22 cellular contexts compared by ENCODE assay signal in genomic region chr1:21225065-21225464, GRCh38. TPM values are rescaled to one million over a fixed set of nuclear protein-coding genes. Genes with fewer than 3 reads are reported as not detected.
A peak's percentile ranks its signal among the peaks of the same experiment; 100 is the strongest.
DNase-seq lines count a peak whose midpoint lies in the region; ATAC-seq, FAIRE-seq and TF ChIP-seq lines count a peak whose summit lies in the region.
"Had no signal": no experiment of that assay in that cellular context is flagged by ENCODE, and none has a peak within 500 bp of the region (broad histone marks: within the 10 kb centered on the region; RNA-seq: fewer than 3 reads in every experiment).

No MANE protein-coding gene starts in this region.

- BruUV-seq in K562 (replicated peaks; lab: Mats Ljungman, UMichigan) = no TSS peak

- peaks cover 15% of the 10 kb centered on the region; the same call in 2 of the 3 replicates for H3K36me3 ChIP-seq in K562 (ENCODE audit: control insufficient read depth, insufficient read depth, low read length)

- H3K9ac ChIP-seq in K562 (ENCODE audit: insufficient read depth in 1 of 2, low read depth in 2 of 2, low read length in 2 of 2) = no peak overlapping the region
- H3K9ac ChIP-seq: BLaER1, GM23248 had no signal

- H3K9me3 Mint-ChIP-seq in activated naive CD4-positive, alpha-beta T cell treated with anti-CD3 and anti-CD28 coated beads, Interleukin-2, amount 50 U/mL, for 24 hours = no peaks in the 10 kb centered on the region
- H3K9me3 Mint-ChIP-seq in stimulated activated naive B cell treated with anti-CD40 and anti-IgM and Interleukin-4, amounts not matched to agents 10 μg/mL and 1 μg/mL and 100 μg/mL, for 72 hours = no peaks in the 10 kb centered on the region

- no peaks in the 10 kb centered on the region; a peak in 1 of 5 replicates for H3K4me1 ChIP-seq in K562 (replicated peaks in 1 of 2; ENCODE audit: control insufficient read depth in 2 of 2, insufficient read depth in 2 of 2, low read length in 2 of 2)
- H3K4me1 ChIP-seq: BLaER1 had no signal

- TF ChIP-seq EP300 in K562 (IDR thresholded peaks at IDR 0.05; ENCODE audit: low read length) = no peak

- no peaks in the 10 kb centered on the region for H4K20me1 ChIP-seq in K562 (replicated peaks; ENCODE audit: control insufficient read depth, insufficient read depth, low read length)
- H4K20me1 ChIP-seq: BLaER1 had no signal

- no peak for TF ChIP-seq RAD21 in K562 (CRISPR knock-in tag; conservative IDR thresholded peaks at IDR 0.05 in 1 of 2, IDR thresholded peaks at IDR 0.05 in 1 of 2)

- TF ChIP-seq CTCF in GM13976 (IDR thresholded peaks at IDR 0.05; ENCODE audit: borderline replicate concordance, control extremely low read depth, extremely low read depth, insufficient read depth, missing control alignments) (no peak), K562 (IDR thresholded peaks at IDR 0.05 in 2 of 3, conservative IDR thresholded peaks at IDR 0.05 in 1 of 3; ENCODE audit: insufficient read depth in 2 of 3, low read depth in 1 of 3, low read length in 3 of 3) (no peak)

- CTCF ChIA-PET in K562 (lab: Yijun Ruan, JAX; ENCODE audit: low intra/inter-chr PET ratio) = no interaction called here

- no peak for TF ChIP-seq POLR2A in K562 (conservative IDR thresholded peaks at IDR 0.05)

- WGBS in K562 (ENCODE audit: insufficient coverage, low coverage, missing lambda C conversion rate) = 89% methylated on average over 33 of the region's 33 CpGs

- no peak overlapping the region for H3K4me3 Mint-ChIP-seq in activated naive CD4-positive, alpha-beta T cell treated with anti-CD3 and anti-CD28 coated beads, Interleukin-2, amount 50 U/mL, for 24 hours
- no peak overlapping the region for H3K4me3 Mint-ChIP-seq in stimulated activated naive B cell treated with anti-CD40 and anti-IgM and Interleukin-4, amounts not matched to agents 10 μg/mL and 1 μg/mL and 100 μg/mL, for 72 hours
- H3K4me3 Mint-ChIP-seq: CD4-positive, CD25-positive, alpha-beta regulatory T cell had no signal

- no peak for DNase-seq in activated naive CD4-positive, alpha-beta T cell treated with anti-CD3 and anti-CD28 coated beads, Interleukin-2, amount 50 U/mL, for 16 hours
- DNase-seq in GM13976 (ENCODE audit: low spot score) (peak; percentile 11), K562 (ENCODE audit: extremely low read depth in 1 of 4, low spot score in 3 of 4) (no peak), NOMO-1 treated with DMSO at 0.1 percent for 48 hours (lab: John Stamatoyannopoulos, UW; ENCODE audit: unreplicated experiment) (no peak), NCI-H524 treated with DMSO at 0.1 percent for 48 hours (lab: John Stamatoyannopoulos, UW) (no peak)
- no peak for DNase-seq in stimulated activated naive B cell treated with anti-CD40 and anti-IgM and Interleukin-4, amounts not matched to agents 10 μg/mL and 1 μg/mL and 100 μg/mL, for 72 hours
- DNase-seq: CD4-positive, CD25-positive, alpha-beta regulatory T cell; DMS153; DND-41; GM23248; KBM-7; NCI-H1105 treated with DMSO at 0.1 percent for 48 hours; NCI-H146; NCI-H1930; NCI-H446; NCI-H526 treated with DMSO at 0.1 percent for 48 hours; SIG-M5 had no signal

- no peak overlapping the region for H3K4me3 ChIP-seq in K562
- H3K4me3 ChIP-seq: BLaER1, GM23248, SK-N-MC had no signal

- no peak overlapping the region for H2AFZ ChIP-seq in K562 (ENCODE audit: low read depth, low read length)
- H2AFZ ChIP-seq: GM23248 had no signal

- H3K27me3 Mint-ChIP-seq in activated naive CD4-positive, alpha-beta T cell treated with anti-CD3 and anti-CD28 coated beads, Interleukin-2, amount 50 U/mL, for 24 hours = no peaks in the 10 kb centered on the region
- H3K27me3 Mint-ChIP-seq in stimulated activated naive B cell treated with anti-CD40 and anti-IgM and Interleukin-4, amounts not matched to agents 10 μg/mL and 1 μg/mL and 100 μg/mL, for 72 hours = no peaks in the 10 kb centered on the region
- H3K27me3 Mint-ChIP-seq: CD4-positive, CD25-positive, alpha-beta regulatory T cell had no signal

- H3K4me1 Mint-ChIP-seq in activated naive CD4-positive, alpha-beta T cell treated with anti-CD3 and anti-CD28 coated beads, Interleukin-2, amount 50 U/mL, for 24 hours = no peaks in the 10 kb centered on the region
- H3K4me1 Mint-ChIP-seq in stimulated activated naive B cell treated with anti-CD40 and anti-IgM and Interleukin-4, amounts not matched to agents 10 μg/mL and 1 μg/mL and 100 μg/mL, for 72 hours = no peaks in the 10 kb centered on the region

- no peak for ATAC-seq in K562
- no peak for ATAC-seq in stimulated activated naive B cell treated with anti-CD40 and anti-IgM and Interleukin-4, amounts not matched to agents 10 μg/mL and 1 μg/mL and 100 μg/mL, for 72 hours (replicated peaks)
- ATAC-seq: Panc1 had no signal

- intact Hi-C loops in K562 (cut with micrococcal nuclease) = no loop called here

- in situ Hi-C loops in GM13976 (cut with MboI; ENCODE audit: low sequenced_read_pairs, unreplicated experiment) (loop anchor here (25.0 kb wide), 1 partner anchor 737 kb away; no protein-coding TSS in a partner anchor), K562 (cut with MboI) (no loop called here)

- no peaks in the 10 kb centered on the region for H3K27me3 ChIP-seq in K562 (ENCODE audit: control insufficient read depth in 2 of 2, insufficient read depth in 2 of 2, low read length in 2 of 2)
- H3K27me3 ChIP-seq: BLaER1 had no signal

- no peak overlapping the region for H3K27ac ChIP-seq in K562 (ENCODE audit: extremely low read depth, low read depth, low read length)
- H3K27ac ChIP-seq: BLaER1, GM23248, RWPE1, SK-N-MC had no signal

- H3K27ac Mint-ChIP-seq in activated naive CD4-positive, alpha-beta T cell treated with anti-CD3 and anti-CD28 coated beads, Interleukin-2, amount 50 U/mL, for 24 hours = peak overlapping the region; percentile 41
- H3K27ac Mint-ChIP-seq in stimulated activated naive B cell treated with anti-CD40 and anti-IgM and Interleukin-4, amounts not matched to agents 10 μg/mL and 1 μg/mL and 100 μg/mL, for 72 hours = peak overlapping the region; percentile 84

- FAIRE-seq in K562 (lab: Jason Lieb, UNC) = no peak

- no peaks in the 10 kb centered on the region for H3K9me1 ChIP-seq in K562 (ENCODE audit: control insufficient read depth, insufficient read depth, low read length)

- POLR2A ChIA-PET in K562 (lab: Yijun Ruan, JAX) = interaction anchor here (0.8 kb wide), 1 partner anchor 129 kb away, joined by 3 read pairs; no protein-coding TSS in a partner anchor

- no peaks in the 10 kb centered on the region for H3K9me3 ChIP-seq in K562 (replicated peaks; ENCODE audit: control insufficient read depth, insufficient read depth, low read depth, low read length)
- H3K9me3 ChIP-seq: BLaER1 had no signal

- no peak overlapping the region for H3K4me2 ChIP-seq in K562 (ENCODE audit: insufficient read depth, low read length)
- H3K4me2 ChIP-seq: BLaER1 had no signal

- H3K36me3 Mint-ChIP-seq in activated naive CD4-positive, alpha-beta T cell treated with anti-CD3 and anti-CD28 coated beads, Interleukin-2, amount 50 U/mL, for 24 hours = peaks cover 6% of the 10 kb centered on the region
- peaks cover 52 to 60% of the 10 kb centered on the region in 2 donors for H3K36me3 Mint-ChIP-seq in stimulated activated naive B cell treated with anti-CD40 and anti-IgM and Interleukin-4, amounts not matched to agents 10 μg/mL and 1 μg/mL and 100 μg/mL, for 72 hours

- no peaks in the 10 kb centered on the region for H3K79me2 ChIP-seq in K562 (ENCODE audit: control insufficient read depth, insufficient read depth, low read length)

TF ChIP-seq in K562, 482 proteins besides CTCF, POLR2A, EP300 and RAD21 (continues in another document):
- TF ChIP-seq, protein P1, sequence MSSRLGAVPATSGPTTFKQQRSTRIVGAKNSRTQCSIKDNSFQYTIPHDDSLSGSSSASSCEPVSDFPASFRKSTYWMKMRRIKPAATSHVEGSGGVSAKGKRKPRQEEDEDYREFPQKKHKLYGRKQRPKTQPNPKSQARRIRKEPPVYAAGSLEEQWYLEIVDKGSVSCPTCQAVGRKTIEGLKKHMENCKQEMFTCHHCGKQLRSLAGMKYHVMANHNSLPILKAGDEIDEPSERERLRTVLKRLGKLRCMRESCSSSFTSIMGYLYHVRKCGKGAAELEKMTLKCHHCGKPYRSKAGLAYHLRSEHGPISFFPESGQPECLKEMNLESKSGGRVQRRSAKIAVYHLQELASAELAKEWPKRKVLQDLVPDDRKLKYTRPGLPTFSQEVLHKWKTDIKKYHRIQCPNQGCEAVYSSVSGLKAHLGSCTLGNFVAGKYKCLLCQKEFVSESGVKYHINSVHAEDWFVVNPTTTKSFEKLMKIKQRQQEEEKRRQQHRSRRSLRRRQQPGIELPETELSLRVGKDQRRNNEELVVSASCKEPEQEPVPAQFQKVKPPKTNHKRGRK (tag; IDR thresholded peaks at IDR 0.05) = no peak
- TF ChIP-seq THAP7 (CRISPR knock-in tag; IDR thresholded peaks at IDR 0.05) (no peak), ZNF79 (CRISPR knock-in tag; IDR thresholded peaks at IDR 0.05; ENCODE audit: low read depth) (no peak), LCOR (CRISPR knock-in tag; IDR thresholded peaks at IDR 0.05) (no peak)

RNA-seq across cellular contexts. Expression of gene EIF4G3, which starts 48.4 kb away (rescaled TPM):
- 99.6 and 192 TPM in 2 replicates for total RNA-seq in K562 (2011; cell fraction: chromatin; rRNA removed; ENCODE audit: low replicate concordance)
- 45.0 and 54.6 TPM in 2 replicates for total RNA-seq in K562 (2011; cell fraction: nucleolus; rRNA removed)
- 105 and 159 TPM in 2 replicates for total RNA-seq in K562 (2011; cell fraction: nucleoplasm; rRNA removed)
- total RNA-seq in K562 (2014; rRNA removed) (19.0 and 19.7 TPM in 2 replicates), K562 (2014; rRNA removed; fragmentation: Illumina TruSeq; extraction: Trizol) (31.2 and 32.8 TPM in 2 replicates), K562 (2015; rRNA removed; fragmentation: Illumina TruSeq; extraction: Trizol) (29.7 and 33.1 TPM in 2 replicates), K562 (2021) (35.9 and 38.7 TPM in 2 replicates)
- polyA plus RNA-seq in K562 (2011; rRNA removed) (32.1 and 39.1 TPM in 2 replicates), K562 (2014; fragmentation: Illumina TruSeq; extraction: Trizol) (34.5 and 40.5 TPM in 2 replicates), K562 (2014; fragmentation: Nextera tagmentation; extraction: Ambion mirVana) (10 to 100 TPM in 1 of 2 experiments, 1 to 10 TPM in 1; 6.7 to 10.1 TPM), K562 (2014; rRNA removed) (36.3 and 38.0 TPM in 2 replicates)
- 31.9 and 38.3 TPM in 2 replicates for polyA plus RNA-seq in K562 (2011; cell fraction: cytosol; rRNA removed)
- polyA plus RNA-seq in K562 (2011; cell fraction: nucleus; rRNA removed) = 64.3 and 72.5 TPM in 2 replicates
- 25.9 and 36.4 TPM in 2 replicates for polyA plus RNA-seq in K562 (2012)
- 39.2 and 45.5 TPM in 2 replicates for polyA minus RNA-seq in K562 (2011; rRNA and poly(A)+ RNA removed)
- polyA minus RNA-seq in K562 (2011; cell fraction: cytosol; rRNA and poly(A)+ RNA removed) = 17.7 and 22.1 TPM in 2 replicates
- polyA minus RNA-seq in K562 (2011; cell fraction: nucleus; rRNA and poly(A)+ RNA removed) = 27.6 and 40.3 TPM in 2 replicates
